12 cellular contexts compared by ENCODE assay signal in the genomic region with DNA sequence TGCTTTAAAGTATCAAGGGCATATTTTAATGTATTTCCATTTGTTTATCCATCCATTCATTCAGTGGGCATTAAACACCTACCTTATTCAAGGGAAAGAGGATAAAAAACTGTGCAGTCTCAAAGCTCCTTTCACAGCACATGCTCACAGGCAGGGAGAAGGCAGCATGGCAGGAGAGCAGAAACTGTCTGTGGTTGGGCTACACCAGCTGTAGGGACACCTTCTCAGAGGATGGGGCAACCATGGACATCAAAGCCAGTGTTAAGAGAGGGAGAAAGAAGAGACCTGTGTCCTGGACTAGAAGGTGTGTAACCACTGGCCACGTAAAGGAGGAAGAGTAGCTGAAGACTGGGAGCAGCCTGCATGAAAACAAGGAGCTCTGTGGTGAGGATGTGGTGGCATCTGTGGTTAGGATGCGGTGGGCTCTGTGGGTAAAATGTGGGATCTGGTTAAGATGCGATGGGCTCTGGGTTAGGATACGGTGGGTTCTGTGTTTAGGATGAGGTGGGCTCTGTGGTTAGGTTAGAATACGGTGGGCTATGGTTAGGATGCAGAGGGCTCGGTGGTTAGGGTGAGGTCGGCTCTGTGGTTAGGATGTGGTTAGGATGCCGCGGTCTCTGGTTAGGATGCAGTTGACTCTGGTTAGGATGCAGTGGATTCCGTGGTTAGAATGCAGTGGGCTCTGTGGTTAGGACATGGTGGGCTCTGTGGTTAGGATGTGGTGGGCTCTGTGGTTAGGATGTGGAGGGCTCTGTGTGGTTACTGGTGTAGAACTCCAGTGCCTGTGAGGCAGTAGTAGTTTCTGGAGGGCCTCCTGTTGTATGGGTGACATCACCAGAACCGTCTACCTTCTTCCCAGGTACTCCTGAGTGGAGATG.
DNase-seq lines count a peak whose midpoint lies in the region; ATAC-seq and TF ChIP-seq lines count a peak whose summit lies in the region.
"Had no signal": no experiment of that assay in that cellular context is flagged by ENCODE, and none has a peak within 500 bp of the region (broad histone marks: within the 10 kb centered on the region; RNA-seq: fewer than 3 reads in every experiment).

No MANE protein-coding gene starts in this region.

- no peak overlapping the region for H3K4me3 ChIP-seq in GM12865 (ENCODE audit: low read depth, low read length)
- H3K4me3 ChIP-seq: heart right ventricle, vagina had no signal

- TF ChIP-seq CTCF in GM12865 (IDR thresholded peaks at IDR 0.05; ENCODE audit: insufficient read depth, low read depth, low read length, missing control alignments): no peak
- no peak for TF ChIP-seq CTCF in natural killer cell (IDR thresholded peaks at IDR 0.05)

- peak; percentile 53 for DNase-seq in activated CD4-positive, alpha-beta T cell treated with anti-CD3 and anti-CD28 coated beads, Interleukin-2, amount 10 ng/mL, durations not matched to agents 24 days and 14 days
- DNase-seq in activated CD4-positive, alpha-beta T cell treated with anti-CD3 and anti-CD28 coated beads for 48 hours: no peak
- DNase-seq in GM12865 (ENCODE audit: low read depth) (peak; percentile 9), natural killer cell (no peak), mesenteric fat pad (ENCODE audit: low spot score) (no peak), occipital lobe (lab: John Stamatoyannopoulos, UW) (no peak)
- DNase-seq: heart right ventricle, NCI-H1694, NCI-H226 had no signal

- intact Hi-C loops in activated CD4-positive, alpha-beta T cell treated with anti-CD3 and anti-CD28 coated beads, Interleukin-2, amount 10 ng/mL, durations not matched to agents 24 days and 14 days (cut with micrococcal nuclease): no loop called here
- intact Hi-C loops in natural killer cell (cut with micrococcal nuclease): no loop called here

- H3K9me3 Mint-ChIP-seq in activated CD4-positive, alpha-beta T cell treated with anti-CD3 and anti-CD28 coated beads, Interleukin-2, amount 10 ng/mL, durations not matched to agents 24 days and 14 days: peaks cover 9% of the 10 kb centered on the region
- no peaks in the 10 kb centered on the region for H3K9me3 Mint-ChIP-seq in activated naive CD8-positive, alpha-beta T cell (ENCODE audit: low read depth)
- peaks cover 6% of the 10 kb centered on the region in 2 donors for H3K9me3 Mint-ChIP-seq in natural killer cell

- no peaks in the 10 kb centered on the region for H3K36me3 Mint-ChIP-seq in activated CD4-positive, alpha-beta T cell treated with anti-CD3 and anti-CD28 coated beads, Interleukin-2, amount 10 ng/mL, durations not matched to agents 24 days and 14 days (ENCODE audit: low read depth)
- no peaks in the 10 kb centered on the region for H3K36me3 Mint-ChIP-seq in activated naive CD8-positive, alpha-beta T cell
- H3K36me3 Mint-ChIP-seq in natural killer cell: no peaks in the 10 kb centered on the region

- ATAC-seq in natural killer cell (peak in 1 of 3 donors; percentile 12), GM18519 (IDR thresholded peaks at IDR 0.05; ENCODE audit: low FRiP score, unreplicated experiment) (no peak)
- ATAC-seq: heart right ventricle had no signal

- H3K4me1 Mint-ChIP-seq in activated CD4-positive, alpha-beta T cell treated with anti-CD3 and anti-CD28 coated beads, Interleukin-2, amount 10 ng/mL, durations not matched to agents 24 days and 14 days: peaks cover 7% of the 10 kb centered on the region
- H3K4me1 Mint-ChIP-seq in activated naive CD8-positive, alpha-beta T cell (ENCODE audit: low read depth): peaks cover 17% of the 10 kb centered on the region
- peaks cover 23 to 26% of the 10 kb centered on the region in 2 donors for H3K4me1 Mint-ChIP-seq in natural killer cell

- H3K27me3 Mint-ChIP-seq in activated CD4-positive, alpha-beta T cell treated with anti-CD3 and anti-CD28 coated beads, Interleukin-2, amount 10 ng/mL, durations not matched to agents 24 days and 14 days: peaks cover 39% of the 10 kb centered on the region
- H3K27me3 Mint-ChIP-seq in activated naive CD8-positive, alpha-beta T cell: peaks cover 21% of the 10 kb centered on the region
- peaks cover 43 to 56% of the 10 kb centered on the region in 2 donors for H3K27me3 Mint-ChIP-seq in natural killer cell (ENCODE audit: low read depth in 2 of 2)

- H3K27ac Mint-ChIP-seq in activated CD4-positive, alpha-beta T cell treated with anti-CD3 and anti-CD28 coated beads, Interleukin-2, amount 10 ng/mL, durations not matched to agents 24 days and 14 days: peak overlapping the region; percentile 56
- peak overlapping the region; percentile 82 for H3K27ac Mint-ChIP-seq in activated naive CD8-positive, alpha-beta T cell
- peak overlapping the region; percentile 64 to 71 for H3K27ac Mint-ChIP-seq in natural killer cell

- H3K4me3 Mint-ChIP-seq in activated CD4-positive, alpha-beta T cell treated with anti-CD3 and anti-CD28 coated beads, Interleukin-2, amount 10 ng/mL, durations not matched to agents 24 days and 14 days: no peak overlapping the region
- H3K4me3 Mint-ChIP-seq in activated naive CD8-positive, alpha-beta T cell: peak overlapping the region; percentile 6
- peak overlapping the region; percentile 19 for H3K4me3 Mint-ChIP-seq in natural killer cell

Comparison
In these comparisons a context has a peak if more than half of its experiments do, and no peak if none do; other contexts are left out.
1. DNase-seq: peak in activated CD4-positive, alpha-beta T cell treated with anti-CD3 and anti-CD28 coated beads, Interleukin-2, amount 10 ng/mL, durations not matched to agents 24 days and 14 days (single experiment) and GM12865 (single experiment); none in activated CD4-positive, alpha-beta T cell treated with anti-CD3 and anti-CD28 coated beads for 48 hours (single experiment), natural killer cell (single experiment), mesenteric fat pad (single experiment) and occipital lobe (single experiment).
2. Peak in every context shown above with its lines, with median percentiles within 50 percentile points of each other: H3K27ac Mint-ChIP-seq.